ENCODE assay signal across 27 cellular contexts in genomic region chr2:167764772-167765341, GRCh38.
"Had no signal": no experiment of that assay in that cellular context is flagged by ENCODE, and none has a peak within 500 bp of the region (broad histone marks: within the 10 kb centered on the region; RNA-seq: fewer than 3 reads in every experiment).

No MANE protein-coding gene starts in this region.

- H3K27me3 ChIP-seq: gastroesophageal sphincter, hepatocyte, neural progenitor cell, right atrium auricular region, stomach, thyroid gland, upper lobe of left lung had no signal

- H3K4me1 ChIP-seq: gastroesophageal sphincter, lower lobe of right lung, parathyroid adenoma, right atrium auricular region, thyroid gland, upper lobe of left lung had no signal

- H3K36me3 ChIP-seq: gastroesophageal sphincter, lower lobe of right lung, neural progenitor cell, right atrium auricular region, stomach, thyroid gland, upper lobe of left lung had no signal

- H3K9me3 ChIP-seq: lower lobe of right lung, right atrium auricular region, thyroid gland, upper lobe of left lung had no signal

- DNase-seq: activated CD4-positive, alpha-beta memory T cell treated with anti-CD3 and anti-CD28 coated beads, Interleukin-2, amount 10 ng/mL, durations not matched to agents 7 days and 5 days; activated CD4-positive, alpha-beta T cell treated with anti-CD3 and anti-CD28 coated beads for 1 hour; activated CD4-positive, alpha-beta T cell treated with anti-CD3 and anti-CD28 coated beads, Interleukin-2, amount 10 ng/mL, durations not matched to agents 7 days and 5 days; activated CD8-positive, alpha-beta memory T cell treated with anti-CD3 and anti-CD28 coated beads, Interleukin-2, amount 50 U/mL, for 48 hours; activated naive CD8-positive, alpha-beta T cell treated with anti-CD3 and anti-CD28 coated beads, Interleukin-2, amount 50 U/mL, for 24 hours; activated T-cell treated with anti-CD3 and anti-CD28 coated beads, Interleukin-2, amount 50 U/mL, for 24 hours; amygdala; dermis blood vessel endothelial cell; effector CD8-positive, alpha-beta T cell; kidney; lower lobe of right lung; mesendoderm; natural killer cell; occipital lobe; stimulated activated CD4-positive, alpha-beta T cell treated with anti-CD3 and anti-CD28 coated beads, Interleukin-15, amount 100 ng/mL, for 24 hours; stimulated activated CD4-positive, alpha-beta T cell treated with anti-CD3 and anti-CD28 coated beads, Interleukin-2, amount 100 ng/mL, for 24 hours; stimulated activated naive B cell treated with anti-CD40 and anti-IgM and Interleukin-4, amounts not matched to agents 10 μg/mL and 1 μg/mL and 100 μg/mL, for 72 hours; stomach; T-helper 17 cell; thyroid gland; upper lobe of left lung had no signal

- ATAC-seq: activated naive CD8-positive, alpha-beta T cell treated with anti-CD3 and anti-CD28 coated beads, Interleukin-2, amount 50 U/mL, for 24 hours; activated T-helper 17 cell treated with anti-CD3 and anti-CD28 coated beads, Interleukin-2, amount 50 U/mL, for 72 hours; gastroesophageal sphincter; lower lobe of right lung; natural killer cell; stimulated activated naive B cell treated with anti-CD40 and anti-IgM and Interleukin-4, amounts not matched to agents 10 μg/mL and 1 μg/mL and 100 μg/mL, for 72 hours; T-helper 17 cell had no signal

- H3K4me3 ChIP-seq: gastroesophageal sphincter, hepatocyte, lower lobe of right lung, neural progenitor cell, right atrium auricular region, stomach, thyroid gland, upper lobe of left lung had no signal

- H3K27ac ChIP-seq: gastroesophageal sphincter, hepatocyte, lower lobe of right lung, neural progenitor cell, parathyroid adenoma, right atrium auricular region, stomach, thyroid gland, upper lobe of left lung had no signal
